In the genomic region with DNA sequence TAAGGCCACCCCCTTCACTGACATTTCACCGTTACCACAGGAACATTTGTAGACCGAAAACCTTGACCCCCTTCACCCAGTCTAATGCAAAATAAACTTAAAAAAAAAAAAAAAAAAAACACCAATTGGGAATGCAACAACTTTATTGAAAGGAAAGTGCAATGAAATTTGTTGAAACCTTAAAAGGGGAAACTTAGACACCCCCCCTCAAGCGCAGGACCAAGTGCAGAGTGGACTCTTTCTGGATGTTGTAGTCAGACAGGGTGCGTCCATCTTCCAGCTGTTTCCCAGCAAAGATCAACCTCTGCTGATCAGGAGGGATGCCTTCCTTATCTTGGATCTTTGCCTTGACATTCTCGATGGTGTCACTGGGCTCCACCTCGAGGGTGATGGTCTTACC, we compare ENCODE assay signal across 8 cellular contexts. TPM values are rescaled to one million over a fixed set of nuclear protein-coding genes. Genes with fewer than 3 reads are reported as not detected.
DNase-seq lines count a peak whose midpoint lies in the region; ATAC-seq and TF ChIP-seq lines count a peak whose summit lies in the region.
"Not testable (repeated sequence)": the region's sequence is repeated elsewhere in the genome, so short reads cannot be mapped to it uniquely, and the experiment has no call there.

No MANE protein-coding gene starts in this region.

- H3K9me3 ChIP-seq in T-helper 17 cell (ENCODE audit: control insufficient read depth, low read length, poor library complexity, severe bottlenecking); hepatocyte (ENCODE audit: low read depth): not testable (repeated sequence)

- not testable (repeated sequence) for H3K9me2 ChIP-seq in GM23338 (ENCODE audit: insufficient read depth); hepatocyte (replicated peaks; ENCODE audit: insufficient read depth)

- H3K4me3 ChIP-seq in ACC112 (ENCODE audit: low read depth, low read length), result peak overlapping the region; percentile 72
- not testable (repeated sequence) for H3K4me3 ChIP-seq in GM23338, hepatocyte

- 82% methylated on average over 6 of the region's 6 CpGs for WGBS in hepatocyte (ENCODE audit: low lambda C conversion rate, missing lambda C conversion rate)

- not testable (repeated sequence) for H3K27me3 ChIP-seq in ACC112 (ENCODE audit: insufficient read depth, low read length); GM23338 (ENCODE audit: insufficient read depth); hepatocyte

- H3K4me1 Mint-ChIP-seq in GM23338 (peaks cover 37% of the 10 kb centered on the region), T-helper 17 cell (peaks cover 54% of the 10 kb centered on the region), nephron (peaks cover 62% of the 10 kb centered on the region)
- peaks cover 44% of the 10 kb centered on the region for H3K4me1 Mint-ChIP-seq in activated naive CD8-positive, alpha-beta T cell treated with anti-CD3 and anti-CD28 coated beads, Interleukin-2, amount 10 ng/mL, durations not matched to agents 7 days and 5 days
- H3K4me1 Mint-ChIP-seq in effector memory CD8-positive, alpha-beta T cell (ENCODE audit: low read depth in 2 of 2), result peaks cover 45 to 49% of the 10 kb centered on the region in 2 donors
- peaks cover 69% of the 10 kb centered on the region for H3K4me1 Mint-ChIP-seq in stimulated activated memory B cell treated with anti-CD40 and anti-IgM and Interleukin-4, amounts not matched to agents 10 μg/mL and 1 μg/mL and 100 μg/mL, for 72 hours

- peak overlapping the region; percentile 55 for H3K4me3 Mint-ChIP-seq in GM23338
- H3K4me3 Mint-ChIP-seq in T-helper 17 cell, result peak overlapping the region; percentile 84
- peak overlapping the region; percentile 57 for H3K4me3 Mint-ChIP-seq in activated naive CD8-positive, alpha-beta T cell treated with anti-CD3 and anti-CD28 coated beads, Interleukin-2, amount 10 ng/mL, durations not matched to agents 7 days and 5 days
- H3K4me3 Mint-ChIP-seq in effector memory CD8-positive, alpha-beta T cell, result peak overlapping the region; percentile 52 to 64
- H3K4me3 Mint-ChIP-seq in nephron, result peak overlapping the region; percentile 58 to 71 (median 65)
- H3K4me3 Mint-ChIP-seq in stimulated activated memory B cell treated with anti-CD40 and anti-IgM and Interleukin-4, amounts not matched to agents 10 μg/mL and 1 μg/mL and 100 μg/mL, for 72 hours, result peak overlapping the region; percentile 69

- H3K4me2 ChIP-seq in GM23338, result not testable (repeated sequence)
- peak overlapping the region; percentile 74 for H3K4me2 ChIP-seq in hepatocyte

- H3K79me2 ChIP-seq in ACC112 (ENCODE audit: control insufficient read depth, insufficient read depth, low read length, unreplicated experiment), result peaks cover 46% of the 10 kb centered on the region
- H3K79me2 ChIP-seq in GM23338 (replicated peaks; ENCODE audit: insufficient read depth), result peaks cover 28% of the 10 kb centered on the region
- H3K79me2 ChIP-seq in hepatocyte, result peaks cover 43% of the 10 kb centered on the region

- DNase-seq in GM23338 (ENCODE audit: low spot score); T-helper 17 cell; activated naive CD8-positive, alpha-beta T cell treated with anti-CD3 and anti-CD28 coated beads, Interleukin-2, amount 10 ng/mL, durations not matched to agents 7 days and 5 days; effector memory CD8-positive, alpha-beta T cell; hepatocyte (ENCODE audit: low spot score): not testable (repeated sequence)

- H3F3A ChIP-seq in GM23338 (replicated peaks; ENCODE audit: low read depth), result peaks cover 21% of the 10 kb centered on the region

- peaks cover 25% of the 10 kb centered on the region for H3K36me3 ChIP-seq in ACC112 (ENCODE audit: insufficient read depth, low read length)
- H3K36me3 ChIP-seq in GM23338 (ENCODE audit: insufficient read depth); hepatocyte (replicated peaks; ENCODE audit: insufficient read depth, low read depth): not testable (repeated sequence)

- H2AFZ ChIP-seq in ACC112 (ENCODE audit: low read length, unreplicated experiment); GM23338; hepatocyte: not testable (repeated sequence)

- peaks cover 18% of the 10 kb centered on the region for H3K9me3 Mint-ChIP-seq in GM23338
- not testable (repeated sequence) for H3K9me3 Mint-ChIP-seq in activated naive CD8-positive, alpha-beta T cell treated with anti-CD3 and anti-CD28 coated beads, Interleukin-2, amount 10 ng/mL, durations not matched to agents 7 days and 5 days; effector memory CD8-positive, alpha-beta T cell; nephron; stimulated activated memory B cell treated with anti-CD40 and anti-IgM and Interleukin-4, amounts not matched to agents 10 μg/mL and 1 μg/mL and 100 μg/mL, for 72 hours

- POLR2A ChIA-PET in activated naive CD8-positive, alpha-beta T cell treated with anti-CD3 and anti-CD28 coated beads, Interleukin-2, amount 10 ng/mL, durations not matched to agents 7 days and 5 days (lab: Charles Lee), result interaction anchor here (1.3 to 1.7 kb wide), 3 partner anchors 10 to 29 kb away, joined by 5 to 15 read pairs (median 8); no protein-coding TSS in a partner anchor

- not testable (repeated sequence) for ATAC-seq in GM23338; T-helper 17 cell; activated naive CD8-positive, alpha-beta T cell treated with anti-CD3 and anti-CD28 coated beads, Interleukin-2, amount 10 ng/mL, durations not matched to agents 7 days and 5 days (ENCODE audit: low read depth); effector memory CD8-positive, alpha-beta T cell (replicated peaks); stimulated activated memory B cell treated with anti-CD40 and anti-IgM and Interleukin-4, amounts not matched to agents 10 μg/mL and 1 μg/mL and 100 μg/mL, for 72 hours

- peak overlapping the region; percentile 67; the same call in 1 of the 2 replicates for H3K27ac ChIP-seq in ACC112 (ENCODE audit: low read depth, low read length)
- not testable (repeated sequence) for H3K27ac ChIP-seq in GM23338 (ENCODE audit: low read depth); hepatocyte

- not testable (repeated sequence) for TF ChIP-seq CTCF in GM23338 (conservative IDR thresholded peaks at IDR 0.05; ENCODE audit: low read depth in 2 of 2); hepatocyte (IDR thresholded peaks at IDR 0.05; ENCODE audit: poor library complexity); nephron (IDR thresholded peaks at IDR 0.05; ENCODE audit: unreplicated experiment in 3 of 3)

- peaks cover 43% of the 10 kb centered on the region for H3K36me3 Mint-ChIP-seq in GM23338 (ENCODE audit: low read depth)
- H3K36me3 Mint-ChIP-seq in T-helper 17 cell (ENCODE audit: low read depth), result peaks cover 25% of the 10 kb centered on the region
- peaks cover 38% of the 10 kb centered on the region for H3K36me3 Mint-ChIP-seq in activated naive CD8-positive, alpha-beta T cell treated with anti-CD3 and anti-CD28 coated beads, Interleukin-2, amount 10 ng/mL, durations not matched to agents 7 days and 5 days
- peaks cover 70% of the 10 kb centered on the region for H3K36me3 Mint-ChIP-seq in effector memory CD8-positive, alpha-beta T cell (ENCODE audit: insufficient read depth)
- peaks cover 47% of the 10 kb centered on the region for H3K36me3 Mint-ChIP-seq in nephron (ENCODE audit: low read depth)
- peaks cover 44% of the 10 kb centered on the region for H3K36me3 Mint-ChIP-seq in stimulated activated memory B cell treated with anti-CD40 and anti-IgM and Interleukin-4, amounts not matched to agents 10 μg/mL and 1 μg/mL and 100 μg/mL, for 72 hours

- H3K4me1 ChIP-seq in ACC112 (ENCODE audit: control insufficient read depth, insufficient read depth, low read length, unreplicated experiment) (peaks cover 21% of the 10 kb centered on the region), GM23338 (ENCODE audit: insufficient read depth) (peaks cover 18% of the 10 kb centered on the region), hepatocyte (ENCODE audit: insufficient read depth) (peaks cover 28% of the 10 kb centered on the region)

- not testable (repeated sequence) for H3K27ac Mint-ChIP-seq in GM23338; activated naive CD8-positive, alpha-beta T cell treated with anti-CD3 and anti-CD28 coated beads, Interleukin-2, amount 10 ng/mL, durations not matched to agents 7 days and 5 days; nephron
- peak overlapping the region; percentile 97 for H3K27ac Mint-ChIP-seq in T-helper 17 cell
- peak overlapping the region; percentile 45 to 57 for H3K27ac Mint-ChIP-seq in effector memory CD8-positive, alpha-beta T cell
- H3K27ac Mint-ChIP-seq in stimulated activated memory B cell treated with anti-CD40 and anti-IgM and Interleukin-4, amounts not matched to agents 10 μg/mL and 1 μg/mL and 100 μg/mL, for 72 hours, result peak overlapping the region; percentile 66

- H3K27me3 Mint-ChIP-seq in GM23338 (ENCODE audit: insufficient read depth, low read depth, poor library complexity), result peaks cover 31% of the 10 kb centered on the region
- H3K27me3 Mint-ChIP-seq in T-helper 17 cell; activated naive CD8-positive, alpha-beta T cell treated with anti-CD3 and anti-CD28 coated beads, Interleukin-2, amount 10 ng/mL, durations not matched to agents 7 days and 5 days; effector memory CD8-positive, alpha-beta T cell; nephron (ENCODE audit: low read depth); stimulated activated memory B cell treated with anti-CD40 and anti-IgM and Interleukin-4, amounts not matched to agents 10 μg/mL and 1 μg/mL and 100 μg/mL, for 72 hours: not testable (repeated sequence)

- H4K20me1 ChIP-seq in GM23338 (replicated peaks; ENCODE audit: insufficient read depth) (peaks cover 15% of the 10 kb centered on the region), hepatocyte (ENCODE audit: insufficient read depth, poor library complexity, severe bottlenecking) (peaks cover 43% of the 10 kb centered on the region)

RNA-seq across cellular contexts. Expression of gene UBC, which starts 2.9 kb away (rescaled TPM):
- total RNA-seq in GM23338 (2014; rRNA removed; shearing (Covaris generic)), result 665 and 754 TPM in 2 replicates
- polyA plus RNA-seq in GM23338 (2016; fragmentation: Nextera tagmentation; extraction: Ambion mirVana), result 511 and 519 TPM in 2 replicates
- 1,000 to 10,000 TPM; 1,335 to 1,398 TPM for total RNA-seq in T-helper 17 cell
- total RNA-seq in activated naive CD8-positive, alpha-beta T cell treated with anti-CD3 and anti-CD28 coated beads, Interleukin-2, amount 10 ng/mL, durations not matched to agents 7 days and 5 days, result 1,000 to 10,000 TPM; 1,024 to 1,046 TPM
- 1,410 and 1,439 TPM in 2 replicates for total RNA-seq in hepatocyte
- polyA plus RNA-seq in hepatocyte, result 1,142 and 1,267 TPM in 2 replicates

RNA-seq across cellular contexts. Expression of gene SCARB1, which starts 47.9 kb away (rescaled TPM):
- 49.3 and 62.5 TPM in 2 replicates for total RNA-seq in GM23338 (2014; rRNA removed; shearing (Covaris generic))
- polyA plus RNA-seq in GM23338 (2016; fragmentation: Nextera tagmentation; extraction: Ambion mirVana), result 31.0 TPM in 2 replicates
- 1 to 10 TPM; 1.3 to 1.7 TPM for total RNA-seq in T-helper 17 cell
- 10 to 100 TPM; 10.8 to 13.0 TPM for total RNA-seq in activated naive CD8-positive, alpha-beta T cell treated with anti-CD3 and anti-CD28 coated beads, Interleukin-2, amount 10 ng/mL, durations not matched to agents 7 days and 5 days
- 50.4 and 51.5 TPM in 2 replicates for total RNA-seq in hepatocyte
- polyA plus RNA-seq in hepatocyte, result 68.1 and 90.0 TPM in 2 replicates

Comparison
In these comparisons a context has a peak if more than half of its experiments do, and no peak if none do; other contexts are left out.
1. RNA of gene SCARB1, which starts 47.9 kb away (total RNA-seq): 49.3 to 62.5 TPM in GM23338, 50.4 to 51.5 TPM in hepatocyte and 10.8 to 13.0 TPM in activated naive CD8-positive, alpha-beta T cell treated with anti-CD3 and anti-CD28 coated beads, Interleukin-2, amount 10 ng/mL, durations not matched to agents 7 days and 5 days; 1.3 to 1.7 TPM in T-helper 17 cell; every median in the first group is over 4 times any median in the second.
2. Peak in every context shown above with its lines, with median percentiles within 50 percentile points of each other: H3K4me3 Mint-ChIP-seq.